Comparison of ENCODE assay signal across 8 cellular contexts in the genomic region with DNA sequence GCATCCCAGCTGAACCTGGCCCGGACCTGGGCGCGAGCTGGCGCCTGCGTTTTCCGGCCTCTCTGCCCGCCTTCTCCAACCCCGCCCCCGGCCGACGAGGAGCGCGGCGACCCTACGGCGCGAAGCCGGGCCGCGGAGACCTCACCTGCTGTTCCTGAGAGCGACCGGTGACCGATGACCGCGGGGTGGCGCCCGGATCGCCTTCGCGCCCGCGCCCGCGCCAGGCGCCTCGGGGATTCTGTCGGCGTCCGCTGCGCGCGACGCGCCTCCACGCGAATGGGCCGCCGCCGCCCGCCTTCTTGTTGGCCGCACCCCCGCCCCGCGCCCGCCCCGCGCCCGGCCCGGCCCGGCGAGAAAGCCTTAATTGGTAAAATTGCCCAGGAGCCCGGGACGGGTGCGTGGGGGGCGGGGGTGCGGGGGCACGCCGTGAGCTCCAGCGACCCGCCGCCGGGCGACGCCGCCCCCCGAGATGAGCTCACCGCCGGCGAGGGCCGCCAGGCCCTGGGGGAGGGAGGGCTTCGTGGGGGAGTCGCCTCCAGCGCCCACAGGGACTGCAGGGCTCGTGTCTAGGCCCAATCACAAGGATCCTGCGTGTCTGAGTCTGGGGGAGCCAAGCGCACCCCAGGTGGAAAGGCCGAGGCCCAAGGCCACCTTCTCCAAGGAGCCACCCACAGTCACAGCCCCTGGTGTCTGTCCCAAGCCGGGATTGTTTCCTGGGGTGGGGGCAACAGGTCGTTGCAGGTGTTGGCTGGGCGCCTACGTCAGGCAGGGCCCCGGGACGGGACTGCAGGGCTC. TPM values are rescaled to one million over a fixed set of nuclear protein-coding genes. Genes with fewer than 3 reads are reported as not detected.
A peak's percentile ranks its signal among the peaks of the same experiment; 100 is the strongest.
DNase-seq lines count a peak whose midpoint lies in the region; ATAC-seq, FAIRE-seq and TF ChIP-seq lines count a peak whose summit lies in the region.

A gene with protein sequence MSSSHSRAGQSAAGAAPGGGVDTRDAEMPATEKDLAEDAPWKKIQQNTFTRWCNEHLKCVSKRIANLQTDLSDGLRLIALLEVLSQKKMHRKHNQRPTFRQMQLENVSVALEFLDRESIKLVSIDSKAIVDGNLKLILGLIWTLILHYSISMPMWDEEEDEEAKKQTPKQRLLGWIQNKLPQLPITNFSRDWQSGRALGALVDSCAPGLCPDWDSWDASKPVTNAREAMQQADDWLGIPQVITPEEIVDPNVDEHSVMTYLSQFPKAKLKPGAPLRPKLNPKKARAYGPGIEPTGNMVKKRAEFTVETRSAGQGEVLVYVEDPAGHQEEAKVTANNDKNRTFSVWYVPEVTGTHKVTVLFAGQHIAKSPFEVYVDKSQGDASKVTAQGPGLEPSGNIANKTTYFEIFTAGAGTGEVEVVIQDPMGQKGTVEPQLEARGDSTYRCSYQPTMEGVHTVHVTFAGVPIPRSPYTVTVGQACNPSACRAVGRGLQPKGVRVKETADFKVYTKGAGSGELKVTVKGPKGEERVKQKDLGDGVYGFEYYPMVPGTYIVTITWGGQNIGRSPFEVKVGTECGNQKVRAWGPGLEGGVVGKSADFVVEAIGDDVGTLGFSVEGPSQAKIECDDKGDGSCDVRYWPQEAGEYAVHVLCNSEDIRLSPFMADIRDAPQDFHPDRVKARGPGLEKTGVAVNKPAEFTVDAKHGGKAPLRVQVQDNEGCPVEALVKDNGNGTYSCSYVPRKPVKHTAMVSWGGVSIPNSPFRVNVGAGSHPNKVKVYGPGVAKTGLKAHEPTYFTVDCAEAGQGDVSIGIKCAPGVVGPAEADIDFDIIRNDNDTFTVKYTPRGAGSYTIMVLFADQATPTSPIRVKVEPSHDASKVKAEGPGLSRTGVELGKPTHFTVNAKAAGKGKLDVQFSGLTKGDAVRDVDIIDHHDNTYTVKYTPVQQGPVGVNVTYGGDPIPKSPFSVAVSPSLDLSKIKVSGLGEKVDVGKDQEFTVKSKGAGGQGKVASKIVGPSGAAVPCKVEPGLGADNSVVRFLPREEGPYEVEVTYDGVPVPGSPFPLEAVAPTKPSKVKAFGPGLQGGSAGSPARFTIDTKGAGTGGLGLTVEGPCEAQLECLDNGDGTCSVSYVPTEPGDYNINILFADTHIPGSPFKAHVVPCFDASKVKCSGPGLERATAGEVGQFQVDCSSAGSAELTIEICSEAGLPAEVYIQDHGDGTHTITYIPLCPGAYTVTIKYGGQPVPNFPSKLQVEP (N-terminal part only) (minus strand): TSS at position 274 of the 795 bp plus-strand sequence. CDS start 3,389 bp downstream, outside the sequence.

- TF ChIP-seq RAD21 in HCT116 (IDR thresholded peaks at IDR 0.05; ENCODE audit: low read depth): no peak

- TF ChIP-seq POLR2A in HCT116 (IDR thresholded peaks at IDR 0.05; ENCODE audit: borderline replicate concordance, extremely low read depth, insufficient read depth, insufficient read length): no peak

- DNase-seq in CD14-positive monocyte (ENCODE audit: low spot score) (no peak), HCT116 (ENCODE audit: low read depth, low spot score) (no peak), frontal cortex (ENCODE audit: low spot score in 2 of 2) (peak in 1 of 2 donors; percentile 45), occipital lobe (lab: John Stamatoyannopoulos, UW) (no peak), globus pallidus (ENCODE audit: low spot score) (no peak), NAMALWA (ENCODE audit: low spot score) (no peak)
- peak; percentile 34 for DNase-seq in activated CD4-positive, alpha-beta memory T cell treated with anti-CD3 and anti-CD28 coated beads, Interleukin-2, amount 10 ng/mL, durations not matched to agents 7 days and 5 days

- H3K4me1 Mint-ChIP-seq in CD14-positive monocyte: peaks cover 24% of the 10 kb centered on the region
- H3K4me1 Mint-ChIP-seq in activated CD4-positive, alpha-beta memory T cell treated with anti-CD3 and anti-CD28 coated beads, Interleukin-2, amount 10 ng/mL, durations not matched to agents 7 days and 5 days: peaks cover 29% of the 10 kb centered on the region

- intact Hi-C loops in CD14-positive monocyte (cut with micrococcal nuclease) (loop anchor here in 1 of 2 donors (5.0 kb wide), 1 partner anchor 158 kb away; no protein-coding TSS in a partner anchor), HCT116 (cut with micrococcal nuclease) (no loop called here)

- no TSS peak for BruUV-seq in HCT116 (replicated peaks; lab: Mats Ljungman, UMichigan)

- no peaks in the 10 kb centered on the region for H3K9me3 ChIP-seq in HCT116 (ENCODE audit: control insufficient read depth in 1 of 2, insufficient read depth in 1 of 2, low read depth in 1 of 2, low read length in 2 of 2)

- peak; percentile 31 for TF ChIP-seq CTCF in CD14-positive monocyte (IDR thresholded peaks at IDR 0.05)
- TF ChIP-seq CTCF in HCT116 (IDR thresholded peaks at IDR 0.05 in 2 of 3, conservative IDR thresholded peaks at IDR 0.05 in 1 of 3; ENCODE audit: borderline replicate concordance in 1 of 3, insufficient read depth in 1 of 3, low read depth in 2 of 3, low read length in 2 of 3): no peak

- FAIRE-seq in frontal cortex (lab: Jason Lieb, UNC): no peak

- H3K9ac ChIP-seq in HCT116 (ENCODE audit: low read length): peak within 1 kb of the TSS; percentile 74

- H3K9me2 ChIP-seq in HCT116 (ENCODE audit: insufficient read depth): no peaks in the 10 kb centered on the region

- peak within 1 kb of the TSS; percentile 94 for H3K27ac ChIP-seq in HCT116 (ENCODE audit: low read depth, low read length)

- H3K36me3 ChIP-seq in HCT116 (ENCODE audit: control insufficient read depth in 1 of 2, insufficient read depth in 2 of 2, low read length in 2 of 2): no peaks in the 10 kb centered on the region

- H3K27ac Mint-ChIP-seq in CD14-positive monocyte: peak within 1 kb of the TSS in 5 of 7 donors; percentile 20 to 83 (median 68)
- H3K27ac Mint-ChIP-seq in activated CD4-positive, alpha-beta memory T cell treated with anti-CD3 and anti-CD28 coated beads, Interleukin-2, amount 10 ng/mL, durations not matched to agents 7 days and 5 days: peak within 1 kb of the TSS; percentile 65

- peak within 1 kb of the TSS; percentile 60 to 61 for H3K4me3 Mint-ChIP-seq in CD14-positive monocyte
- H3K4me3 Mint-ChIP-seq in activated CD4-positive, alpha-beta memory T cell treated with anti-CD3 and anti-CD28 coated beads, Interleukin-2, amount 10 ng/mL, durations not matched to agents 7 days and 5 days: peak within 1 kb of the TSS; percentile 73

- no peak for ATAC-seq in HCT116
- no peak for ATAC-seq in HG03045 (IDR thresholded peaks at IDR 0.05; ENCODE audit: unreplicated experiment)

- peaks cover 3 to 6% of the 10 kb centered on the region in 2 donors for H3K36me3 Mint-ChIP-seq in CD14-positive monocyte
- peaks cover 11% of the 10 kb centered on the region for H3K36me3 Mint-ChIP-seq in activated CD4-positive, alpha-beta memory T cell treated with anti-CD3 and anti-CD28 coated beads, Interleukin-2, amount 10 ng/mL, durations not matched to agents 7 days and 5 days (ENCODE audit: low read depth)

- peak within 1 kb of the TSS; percentile 56 to 63 for H3K4me3 ChIP-seq in HCT116 (replicated peaks in 1 of 2; ENCODE audit: low read depth in 1 of 2, low read length in 2 of 2)

- H3K79me2 ChIP-seq in HCT116 (ENCODE audit: insufficient read depth, low read length): peaks cover 18% of the 10 kb centered on the region

- RAD21 ChIA-PET in HCT116 (lab: Charles Lee; ENCODE audit: low non-redundant PET in 1 of 2, low total read pairs in 2 of 2, uncharacterized antibody in 2 of 2, unreplicated experiment in 2 of 2): no interaction called here

- H3K27me3 ChIP-seq in HCT116 (ENCODE audit: insufficient read depth, low read length): no peaks in the 10 kb centered on the region

- H3K4me2 ChIP-seq in HCT116 (ENCODE audit: low read length): peak within 1 kb of the TSS; percentile 91

- POLR2A ChIA-PET in HCT116 (lab: Charles Lee): interaction anchor here (1.5 to 2.3 kb wide), 3 partner anchors 8 to 173 kb away, joined by 5 to 12 read pairs (median 6); a partner anchor contains a TSS
- POLR2A ChIA-PET in activated CD4-positive, alpha-beta memory T cell treated with anti-CD3 and anti-CD28 coated beads, Interleukin-2, amount 10 ng/mL, durations not matched to agents 7 days and 5 days (lab: Charles Lee): interaction anchor here (0.7 to 2.2 kb wide), 5 partner anchors 12 to 115 kb away, joined by 3 to 16 read pairs (median 8); a partner anchor contains a TSS

- peaks cover 15 to 54% of the 10 kb centered on the region in 2 experiments for H3K4me1 ChIP-seq in HCT116 (ENCODE audit: control insufficient read depth in 1 of 2, insufficient read depth in 2 of 2, low read length in 2 of 2)

- CTCF ChIA-PET in HCT116 (lab: Charles Lee): interaction anchor here (1.6 kb wide), 1 partner anchor 37 kb away, joined by 4 read pairs; no protein-coding TSS in a partner anchor
- CTCF ChIA-PET in activated CD4-positive, alpha-beta memory T cell treated with anti-CD3 and anti-CD28 coated beads, Interleukin-2, amount 10 ng/mL, durations not matched to agents 7 days and 5 days (lab: Charles Lee): interaction anchor here (1.0 to 1.7 kb wide), 6 partner anchors 36 to 238 kb away, joined by 3 to 6 read pairs (median 3); a partner anchor contains a TSS

- H4K20me1 ChIP-seq in HCT116 (ENCODE audit: insufficient read depth): no peaks in the 10 kb centered on the region

- H3K27me3 Mint-ChIP-seq in CD14-positive monocyte (ENCODE audit: low read depth in 3 of 3): peaks cover 3 to 14% (median 8%) of the 10 kb centered on the region in 3 donors
- H3K27me3 Mint-ChIP-seq in activated CD4-positive, alpha-beta memory T cell treated with anti-CD3 and anti-CD28 coated beads, Interleukin-2, amount 10 ng/mL, durations not matched to agents 7 days and 5 days: no peaks in the 10 kb centered on the region

- H3K9me3 Mint-ChIP-seq in CD14-positive monocyte: peaks cover 0 to 32% (median 8%) of the 10 kb centered on the region in 7 donors
- no peaks in the 10 kb centered on the region for H3K9me3 Mint-ChIP-seq in activated CD4-positive, alpha-beta memory T cell treated with anti-CD3 and anti-CD28 coated beads, Interleukin-2, amount 10 ng/mL, durations not matched to agents 7 days and 5 days

- no peak within 1 kb of the TSS for H2AFZ ChIP-seq in HCT116 (ENCODE audit: low read depth, low read length, poor library complexity, severe bottlenecking)

TF ChIP-seq in HCT116, 20 proteins besides CTCF, POLR2A, EP300 and RAD21 (continues in another document):
- TF ChIP-seq ZFX (IDR thresholded peaks at IDR 0.05) (peak; percentile 42; the same call in 1 of the 2 replicates), EZH2 (IDR thresholded peaks at IDR 0.05) (no peak)

RNA-seq across cellular contexts. Expression of the gene that starts here (rescaled TPM):
- polyA plus RNA-seq in CD14-positive monocyte: 100 to 1,000 TPM; 111 to 219 TPM
- total RNA-seq in HCT116 (2021; ENCODE audit: unreplicated experiment) (546 TPM), frontal cortex (66.9 TPM), occipital lobe (73.0 TPM)
- polyA plus RNA-seq in HCT116 (2012): 518 and 552 TPM in 2 replicates
- total RNA-seq in activated CD4-positive, alpha-beta memory T cell treated with anti-CD3 and anti-CD28 coated beads, Interleukin-2, amount 10 ng/mL, durations not matched to agents 7 days and 5 days: 1,000 to 10,000 TPM; 1,571 to 1,579 TPM
